In the genomic region with DNA sequence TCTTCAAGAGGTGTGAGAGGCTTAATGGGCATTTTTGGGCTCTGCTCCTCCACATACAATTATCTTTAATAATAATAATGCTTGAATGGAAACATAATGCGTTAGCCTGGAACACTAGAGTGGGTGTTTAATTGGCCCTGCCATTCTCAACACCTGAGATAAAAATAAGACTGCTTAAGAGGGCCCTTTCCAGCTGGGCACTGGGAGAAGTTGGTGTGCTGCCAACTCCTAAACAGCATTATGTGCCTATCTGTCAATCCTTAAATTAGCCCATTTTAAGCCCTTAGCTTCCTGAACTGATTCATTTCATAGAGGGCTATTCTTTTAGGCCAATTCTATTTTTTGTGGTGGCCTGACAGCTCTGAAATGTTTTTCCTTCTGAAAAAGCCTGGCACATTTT, we compare ENCODE assay signal across 17 cellular contexts.
"Had no signal": no experiment of that assay in that cellular context is flagged by ENCODE, and none has a peak within 500 bp of the region (broad histone marks: within the 10 kb centered on the region; RNA-seq: fewer than 3 reads in every experiment).

No MANE protein-coding gene starts in this region.

- H3K27ac ChIP-seq: thoracic aorta had no signal

- H3K36me3 ChIP-seq: thoracic aorta had no signal

- H3K4me3 ChIP-seq: thoracic aorta had no signal

- DNase-seq: activated CD4-positive, alpha-beta T cell treated with anti-CD3 and anti-CD28 coated beads, Interleukin-2, amount 50 U/mL, for 1 hour; activated CD8-positive, alpha-beta memory T cell treated with anti-CD3 and anti-CD28 coated beads for 24 hours; activated naive CD4-positive, alpha-beta T cell treated with Interleukin-2 at 50 U/mL for 16 hours; anterior cingulate cortex; effector CD8-positive, alpha-beta T cell; foreskin fibroblast; kidney glomerular epithelial cell; left ventricle myocardium superior; mesenchymal stem cell; posterior cingulate gyrus; retina; stimulated activated CD4-positive, alpha-beta T cell treated with anti-CD3 and anti-CD28 coated beads, Interleukin-12 subunit alpha, Interleukin-12 subunit beta, amount 100 ng/mL, for 4 hours; stimulated activated CD4-positive, alpha-beta T cell treated with anti-CD3 and anti-CD28 coated beads, Interleukin-2, amount 100 ng/mL, for 24 hours had no signal

- ATAC-seq: activated CD4-positive, CD25-positive, alpha-beta regulatory T cell treated with anti-CD3 and anti-CD28 coated beads, Interleukin-2, amount 50 U/mL, for 24 hours; left ventricle myocardium superior; natural killer cell treated with Interleukin-12 subunit alpha and Interleukin-12 subunit beta and Interleukin-15 and Interleukin-18, amount 100 ng/mL, for 72 hours; stimulated activated effector memory CD8-positive, alpha-beta T cell treated with anti-CD3 and anti-CD28 coated beads, Interleukin-12 subunit alpha, Interleukin-12 subunit beta, amount 100 ng/mL, for 72 hours had no signal
